15 cellular contexts compared by ENCODE assay signal in genomic region chr1:176567190-176567794, GRCh38.
DNase-seq lines count a peak whose midpoint lies in the region.
"Had no signal": no experiment of that assay in that cellular context is flagged by ENCODE, and none has a peak within 500 bp of the region (broad histone marks: within the 10 kb centered on the region; RNA-seq: fewer than 3 reads in every experiment).

No MANE protein-coding gene starts in this region.

- peak; percentile 0 for DNase-seq in NCI-H510A treated with DMSO at 0.1 percent for 48 hours (lab: John Stamatoyannopoulos, UW)
- no peak for DNase-seq in NCI-H510A (lab: John Stamatoyannopoulos, UW)
- peak; percentile 5 for DNase-seq in amniotic stem cell (lab: John Stamatoyannopoulos, UW)
- DNase-seq in fibroblast of the conjunctiva (ENCODE audit: low read depth) = peak; percentile 36
- peak; percentile 25 for DNase-seq in superior temporal gyrus (ENCODE audit: extremely low spot score)
- DNase-seq in COLO829 (ENCODE audit: low spot score) = no peak
- DNase-seq in HPDE6-E6E7 (ENCODE audit: extremely low spot score) = no peak
- DNase-seq in NCI-H2107 (lab: John Stamatoyannopoulos, UW) = no peak
- DNase-seq: central memory CD4-positive, alpha-beta T cell; endodermal cell; Karpas-422; NCI-H187 treated with DMSO at 0.1 percent for 48 hours; NCI-H774; spleen; transverse colon had no signal

Comparison
In these comparisons a context has a peak if more than half of its experiments do, and no peak if none do; other contexts are left out.
1. DNase-seq: peak in NCI-H510A treated with DMSO at 0.1 percent for 48 hours (single experiment), amniotic stem cell (single experiment), fibroblast of the conjunctiva (single experiment) and superior temporal gyrus (single experiment); none in NCI-H510A (single experiment), COLO829 (single experiment), HPDE6-E6E7 (single experiment) and NCI-H2107 (single experiment).